In genomic region chr1:92951141-92951582, GRCh38 we compare ENCODE assay signal across 8 cellular contexts. TPM values are rescaled to one million over a fixed set of nuclear protein-coding genes. Genes with fewer than 3 reads are reported as not detected.
A peak's percentile ranks its signal among the peaks of the same experiment; 100 is the strongest.
DNase-seq lines count a peak whose midpoint lies in the region; ATAC-seq and TF ChIP-seq lines count a peak whose summit lies in the region.

No MANE protein-coding gene starts in this region.

- no peaks in the 10 kb centered on the region for H3F3A ChIP-seq in OCI-LY1 (ENCODE audit: insufficient read depth, low read length)

- H3K4me1 ChIP-seq in OCI-LY1 (ENCODE audit: insufficient read depth, low read length, severe bottlenecking) (peaks cover 82% of the 10 kb centered on the region), esophagus (ENCODE audit: control insufficient read depth in 2 of 2, insufficient read depth in 2 of 2, low read length in 1 of 2) (peaks cover 0 to 2% of the 10 kb centered on the region in 2 donors)

- H3K4me3 ChIP-seq in OCI-LY1 (ENCODE audit: low read depth, low read length, poor library complexity, severe bottlenecking), result peak overlapping the region; percentile 2
- no peak overlapping the region for H3K4me3 ChIP-seq in esophagus (ENCODE audit: low read depth in 1 of 2, low read length in 2 of 2)

- 46 to 51% methylated on average over 4 of the region's 4 CpGs for WGBS in esophagus, 2 donors

- TF ChIP-seq POLR2A in GM18505 (IDR thresholded peaks at IDR 0.05; ENCODE audit: borderline replicate concordance, extremely low read depth, insufficient read depth, insufficient read length), result peak; percentile 40

- H3K4me2 ChIP-seq in OCI-LY1 (ENCODE audit: low read length), result peak overlapping the region; percentile 45

- H3K9me2 ChIP-seq in OCI-LY1 (ENCODE audit: low read depth, low read length), result no peaks in the 10 kb centered on the region

- no peaks in the 10 kb centered on the region for H4K20me1 ChIP-seq in OCI-LY1 (ENCODE audit: insufficient read depth, low read length)

- TF ChIP-seq CTCF in AG09319 (IDR thresholded peaks at IDR 0.05; ENCODE audit: low read depth, low read length) (peak; percentile 7), OCI-LY1 (IDR thresholded peaks at IDR 0.05; ENCODE audit: low read length) (peak; percentile 45; the same call in 1 of the 2 replicates)

- H3K79me2 ChIP-seq in OCI-LY1 (ENCODE audit: insufficient read depth, low read length), result peaks cover 97% of the 10 kb centered on the region

- H3K27ac ChIP-seq in OCI-LY1 (ENCODE audit: low read depth, low read length, poor library complexity, severe bottlenecking), result peak overlapping the region; percentile 85
- H3K27ac ChIP-seq in esophagus (ENCODE audit: low read depth in 2 of 2, low read length in 1 of 2), result peak overlapping the region; percentile 40 to 53

- no peaks in the 10 kb centered on the region for H3K9me3 ChIP-seq in OCI-LY1 (ENCODE audit: low read length)
- H3K9me3 ChIP-seq in esophagus (ENCODE audit: control insufficient read depth in 2 of 2, insufficient read depth in 1 of 2, low read depth in 1 of 2, low read length in 1 of 2), result no peaks in the 10 kb centered on the region

- H2AFZ ChIP-seq in OCI-LY1 (ENCODE audit: low read length), result no peak overlapping the region

- H3K36me3 ChIP-seq in OCI-LY1 (ENCODE audit: insufficient read depth, low read length), result peaks cover 7% of the 10 kb centered on the region; the same call in 1 of the 2 replicates
- H3K36me3 ChIP-seq in esophagus (ENCODE audit: control insufficient read depth in 2 of 2, insufficient read depth in 2 of 2, low read length in 1 of 2), result no peaks in the 10 kb centered on the region

- peak; percentile 48 for ATAC-seq in GM18505 (IDR thresholded peaks at IDR 0.05; ENCODE audit: unreplicated experiment)
- peak; percentile 46 for ATAC-seq in HG02870 (IDR thresholded peaks at IDR 0.05; ENCODE audit: unreplicated experiment)

- H3K27me3 ChIP-seq in OCI-LY1 (ENCODE audit: insufficient read depth, low read length) (no peaks in the 10 kb centered on the region), esophagus (ENCODE audit: control insufficient read depth in 1 of 2, insufficient read depth in 2 of 2, low read length in 2 of 2) (no peaks in the 10 kb centered on the region)

- DNase-seq in AG09319 (ENCODE audit: extremely low read depth, low read depth), result peak; percentile 77
- DNase-seq in stromal cell of bone marrow (ENCODE audit: low read depth), result peak; percentile 74
- DNase-seq in HuH-7.5 (ENCODE audit: low spot score), result no peak
- no peak for DNase-seq in HPDE6-E6E7 (ENCODE audit: extremely low spot score)

- H3K9ac ChIP-seq in OCI-LY1 (ENCODE audit: low read length), result peak overlapping the region; percentile 1; the same call in 1 of the 2 replicates

RNA-seq across cellular contexts. Expression of gene DIPK1A, which starts 10.1 kb away (rescaled TPM):
- 1 to 10 TPM; 2.3 to 4.5 TPM for polyA plus RNA-seq in esophagus

Comparison
In these comparisons a context has a peak if more than half of its experiments do, and no peak if none do; other contexts are left out.
1. DNase-seq: peak in AG09319 (single experiment) and stromal cell of bone marrow (single experiment); none in HuH-7.5 (single experiment) and HPDE6-E6E7 (single experiment).